In genomic region chr1:103514920-103515503, GRCh38 we compare ENCODE assay signal across 8 cellular contexts. TPM values are rescaled to one million over a fixed set of nuclear protein-coding genes. Genes with fewer than 3 reads are reported as not detected.
DNase-seq lines count a peak whose midpoint lies in the region; ATAC-seq, FAIRE-seq and TF ChIP-seq lines count a peak whose summit lies in the region.

No MANE protein-coding gene starts in this region.

- POLR2A ChIA-PET in activated CD8-positive, alpha-beta T cell treated with anti-CD3 and anti-CD28 coated beads, Interleukin-2, amount 10 ng/mL, durations not matched to agents 7 days and 5 days (lab: Charles Lee): interaction anchor here (1.2 kb wide), 1 partner anchor 11 kb away, joined by 3 read pairs; no protein-coding TSS in a partner anchor
- POLR2A ChIA-PET in activated CD4-positive, alpha-beta memory T cell treated with anti-CD3 and anti-CD28 coated beads, Interleukin-2, amount 10 ng/mL, durations not matched to agents 7 days and 5 days (lab: Charles Lee): interaction anchor here (1.0 kb wide), 1 partner anchor 11 kb away, joined by 4 read pairs; the partner anchor contains the start of gene RNPC3

- peak; percentile 50 to 81 for TF ChIP-seq CTCF in right atrium auricular region (IDR thresholded peaks at IDR 0.05)

- H3K27ac ChIP-seq in right atrium auricular region (no peak overlapping the region), small intestine (ENCODE audit: low read depth in 1 of 2, low read length in 1 of 2) (no peak overlapping the region)

- DNase-seq in DMS 273 (lab: John Stamatoyannopoulos, UW; ENCODE audit: unreplicated experiment): peak; percentile 48
- peak; percentile 35 for DNase-seq in NCI-H2171 treated with DMSO at 0.1 percent for 48 hours (lab: John Stamatoyannopoulos, UW)
- DNase-seq in activated CD8-positive, alpha-beta T cell treated with anti-CD3 and anti-CD28 coated beads, Interleukin-2, amount 10 ng/mL, durations not matched to agents 7 days and 5 days: peak; percentile 35
- DNase-seq in right atrium auricular region (ENCODE audit: low spot score): no peak
- DNase-seq in small intestine: peak; percentile 58
- DNase-seq in activated CD4-positive, alpha-beta memory T cell treated with anti-CD3 and anti-CD28 coated beads, Interleukin-2, amount 10 ng/mL, durations not matched to agents 7 days and 5 days: no peak

- peaks cover 7% of the 10 kb centered on the region for H3K36me3 Mint-ChIP-seq in activated CD8-positive, alpha-beta T cell treated with anti-CD3 and anti-CD28 coated beads, Interleukin-2, amount 10 ng/mL, durations not matched to agents 7 days and 5 days (ENCODE audit: low read depth)
- H3K36me3 Mint-ChIP-seq in activated CD4-positive, alpha-beta memory T cell treated with anti-CD3 and anti-CD28 coated beads, Interleukin-2, amount 10 ng/mL, durations not matched to agents 7 days and 5 days (ENCODE audit: low read depth): no peaks in the 10 kb centered on the region

- H3K27ac Mint-ChIP-seq in activated CD8-positive, alpha-beta T cell treated with anti-CD3 and anti-CD28 coated beads, Interleukin-2, amount 10 ng/mL, durations not matched to agents 7 days and 5 days: no peak overlapping the region
- no peak overlapping the region for H3K27ac Mint-ChIP-seq in activated CD4-positive, alpha-beta memory T cell treated with anti-CD3 and anti-CD28 coated beads, Interleukin-2, amount 10 ng/mL, durations not matched to agents 7 days and 5 days

- CTCF ChIA-PET in activated CD8-positive, alpha-beta T cell treated with anti-CD3 and anti-CD28 coated beads, Interleukin-2, amount 10 ng/mL, durations not matched to agents 7 days and 5 days (lab: Charles Lee): interaction anchor here (0.8 to 2.0 kb wide), 7 partner anchors 10 to 545 kb away, joined by 3 to 11 read pairs (median 4); partner anchors contain the start of gene RNPC3
- CTCF ChIA-PET in activated CD4-positive, alpha-beta memory T cell treated with anti-CD3 and anti-CD28 coated beads, Interleukin-2, amount 10 ng/mL, durations not matched to agents 7 days and 5 days (lab: Charles Lee): interaction anchor here (0.8 to 2.5 kb wide), 3 partner anchors 11 to 545 kb away, joined by 3 to 8 read pairs (median 5); partner anchors contain the start of gene RNPC3

- 11 to 28% (median 18%) methylated on average over 1 of the region's 1 CpG for WGBS in small intestine, 3 donors

- H3K4me3 Mint-ChIP-seq in activated CD8-positive, alpha-beta T cell treated with anti-CD3 and anti-CD28 coated beads, Interleukin-2, amount 10 ng/mL, durations not matched to agents 7 days and 5 days: no peak overlapping the region
- H3K4me3 Mint-ChIP-seq in activated CD4-positive, alpha-beta memory T cell treated with anti-CD3 and anti-CD28 coated beads, Interleukin-2, amount 10 ng/mL, durations not matched to agents 7 days and 5 days: no peak overlapping the region

- peak; percentile 91 for FAIRE-seq in small intestine (lab: Jason Lieb, UNC)

- peaks cover 4% of the 10 kb centered on the region for H3K9me3 Mint-ChIP-seq in activated CD8-positive, alpha-beta T cell treated with anti-CD3 and anti-CD28 coated beads, Interleukin-2, amount 10 ng/mL, durations not matched to agents 7 days and 5 days (ENCODE audit: insufficient read depth)
- H3K9me3 Mint-ChIP-seq in activated CD4-positive, alpha-beta memory T cell treated with anti-CD3 and anti-CD28 coated beads, Interleukin-2, amount 10 ng/mL, durations not matched to agents 7 days and 5 days: peaks cover 7% of the 10 kb centered on the region

- H3K4me1 ChIP-seq in right atrium auricular region (no peaks in the 10 kb centered on the region), small intestine (ENCODE audit: control insufficient read depth in 2 of 2, insufficient read depth in 1 of 2, low read depth in 1 of 2, low read length in 1 of 2) (no peaks in the 10 kb centered on the region)

- no peak overlapping the region for H3K4me3 ChIP-seq in right atrium auricular region
- no peak overlapping the region for H3K4me3 ChIP-seq in small intestine (ENCODE audit: low read depth in 1 of 2, low read length in 2 of 2)

- H3K9me3 ChIP-seq in right atrium auricular region (peaks cover 0 to 7% of the 10 kb centered on the region in 2 donors), small intestine (ENCODE audit: control insufficient read depth, low read depth) (no peaks in the 10 kb centered on the region)

- H3K27me3 ChIP-seq in right atrium auricular region (no peaks in the 10 kb centered on the region), small intestine (ENCODE audit: control insufficient read depth in 2 of 2, insufficient read depth in 2 of 2, low read length in 2 of 2) (no peaks in the 10 kb centered on the region)

- ATAC-seq in GM18907 (IDR thresholded peaks at IDR 0.05; ENCODE audit: unreplicated experiment) (peak; percentile 82), HG03060 (IDR thresholded peaks at IDR 0.05; ENCODE audit: low read depth, unreplicated experiment) (peak; percentile 54)
- peak; percentile 81 for ATAC-seq in activated CD8-positive, alpha-beta T cell treated with anti-CD3 and anti-CD28 coated beads, Interleukin-2, amount 10 ng/mL, durations not matched to agents 7 days and 5 days

- no peaks in the 10 kb centered on the region for H3K27me3 Mint-ChIP-seq in activated CD8-positive, alpha-beta T cell treated with anti-CD3 and anti-CD28 coated beads, Interleukin-2, amount 10 ng/mL, durations not matched to agents 7 days and 5 days (ENCODE audit: low read depth)
- no peaks in the 10 kb centered on the region for H3K27me3 Mint-ChIP-seq in activated CD4-positive, alpha-beta memory T cell treated with anti-CD3 and anti-CD28 coated beads, Interleukin-2, amount 10 ng/mL, durations not matched to agents 7 days and 5 days

- peaks cover 17% of the 10 kb centered on the region for H3K4me1 Mint-ChIP-seq in activated CD8-positive, alpha-beta T cell treated with anti-CD3 and anti-CD28 coated beads, Interleukin-2, amount 10 ng/mL, durations not matched to agents 7 days and 5 days (ENCODE audit: low read depth)
- peaks cover 8% of the 10 kb centered on the region for H3K4me1 Mint-ChIP-seq in activated CD4-positive, alpha-beta memory T cell treated with anti-CD3 and anti-CD28 coated beads, Interleukin-2, amount 10 ng/mL, durations not matched to agents 7 days and 5 days

- H3K36me3 ChIP-seq in right atrium auricular region (peaks cover 4% of the 10 kb centered on the region), small intestine (ENCODE audit: control insufficient read depth in 2 of 2, insufficient read depth in 2 of 2, low read length in 2 of 2) (no peaks in the 10 kb centered on the region)

RNA-seq across cellular contexts. Expression of gene RNPC3, which starts 10.5 kb away (rescaled TPM):
- 10 to 100 TPM; 20.6 to 22.2 TPM for total RNA-seq in activated CD8-positive, alpha-beta T cell treated with anti-CD3 and anti-CD28 coated beads, Interleukin-2, amount 10 ng/mL, durations not matched to agents 7 days and 5 days
- 10 to 100 TPM; 10.3 to 12.1 TPM for total RNA-seq in right atrium auricular region
- polyA plus RNA-seq in small intestine: 1 to 10 TPM; 3.1 to 7.7 (median 7.0) TPM
- total RNA-seq in activated CD4-positive, alpha-beta memory T cell treated with anti-CD3 and anti-CD28 coated beads, Interleukin-2, amount 10 ng/mL, durations not matched to agents 7 days and 5 days: 10 to 100 TPM; 22.3 to 22.5 TPM

RNA-seq across cellular contexts. Expression of gene AMY2B, which starts 56.4 kb away (rescaled TPM):
- 1 to 10 TPM; 5.2 to 6.7 TPM for total RNA-seq in activated CD8-positive, alpha-beta T cell treated with anti-CD3 and anti-CD28 coated beads, Interleukin-2, amount 10 ng/mL, durations not matched to agents 7 days and 5 days
- 10 to 100 TPM; 25.1 to 37.1 TPM for total RNA-seq in right atrium auricular region
- 10 to 100 TPM in 2 of 3 donors, 1 to 10 TPM in 1; 5.7 to 33.3 (median 19.2) TPM for polyA plus RNA-seq in small intestine
- 1 to 10 TPM; 6.7 to 8.6 TPM for total RNA-seq in activated CD4-positive, alpha-beta memory T cell treated with anti-CD3 and anti-CD28 coated beads, Interleukin-2, amount 10 ng/mL, durations not matched to agents 7 days and 5 days

Comparison
In these comparisons a context has a peak if more than half of its experiments do, and no peak if none do; other contexts are left out.
1. DNase-seq: peak in DMS 273 (single experiment), NCI-H2171 treated with DMSO at 0.1 percent for 48 hours (single experiment), activated CD8-positive, alpha-beta T cell treated with anti-CD3 and anti-CD28 coated beads, Interleukin-2, amount 10 ng/mL, durations not matched to agents 7 days and 5 days (single experiment) and small intestine (single experiment); none in right atrium auricular region (single experiment) and activated CD4-positive, alpha-beta memory T cell treated with anti-CD3 and anti-CD28 coated beads, Interleukin-2, amount 10 ng/mL, durations not matched to agents 7 days and 5 days (single experiment).
2. Peak in every context shown above with its lines, with median percentiles within 50 percentile points of each other: ATAC-seq.